30 cellular contexts compared by ENCODE assay signal in the genomic region with DNA sequence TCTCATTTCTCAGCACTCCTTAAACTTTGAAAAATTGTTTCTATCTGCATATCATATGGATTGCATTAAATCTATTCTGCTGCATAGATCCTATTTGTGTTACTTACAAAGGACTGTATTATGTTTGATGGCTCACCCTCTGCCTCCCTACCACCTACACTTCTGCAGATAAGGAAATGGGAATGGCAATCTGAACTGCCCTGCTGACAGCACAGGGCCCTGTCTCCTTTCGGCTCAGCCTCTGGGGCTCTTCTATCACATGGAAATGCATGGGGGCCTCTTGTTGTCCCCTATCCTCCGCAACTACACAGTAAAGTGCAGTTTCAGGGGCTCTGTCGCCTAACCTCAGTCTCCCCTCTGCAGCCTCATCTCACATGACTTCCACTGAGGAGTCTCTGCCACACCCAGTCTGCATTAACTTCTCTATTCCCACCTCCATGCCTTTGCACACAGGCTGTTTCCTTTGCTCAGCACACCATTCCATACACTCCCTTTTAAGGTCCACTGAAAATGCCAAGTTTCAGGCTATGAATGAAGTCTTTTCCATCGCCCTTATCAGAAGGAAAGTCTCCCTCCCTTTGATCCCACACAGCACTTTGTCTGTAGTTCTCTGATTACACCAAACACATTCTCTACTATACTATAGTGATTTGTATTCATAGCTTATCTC. TPM values are rescaled to one million over a fixed set of nuclear protein-coding genes. Genes with fewer than 3 reads are reported as not detected.
DNase-seq lines count a peak whose midpoint lies in the region; ATAC-seq, FAIRE-seq and TF ChIP-seq lines count a peak whose summit lies in the region.
"Had no signal": no experiment of that assay in that cellular context is flagged by ENCODE, and none has a peak within 500 bp of the region (broad histone marks: within the 10 kb centered on the region; RNA-seq: fewer than 3 reads in every experiment).

No MANE protein-coding gene starts in this region.

- H2BK12ac ChIP-seq in H1 (ENCODE audit: low read depth, low read length), result no peak overlapping the region

- peaks cover 0 to 1% of the 10 kb centered on the region in 2 experiments for H4K20me1 ChIP-seq in H1 (replicated peaks in 1 of 2; ENCODE audit: control insufficient read depth in 1 of 2, insufficient read depth in 2 of 2, low read length in 2 of 2)

- no peaks in the 10 kb centered on the region; the same call in 1 of the 2 replicates for H3K79me1 ChIP-seq in H1 (ENCODE audit: low read depth, low read length)

- no peak overlapping the region for H2AFZ ChIP-seq in H1 (ENCODE audit: low read length)

- no peak for TF ChIP-seq EP300 in H1 (IDR thresholded peaks at IDR 0.05; ENCODE audit: borderline replicate concordance in 1 of 2, low read depth in 2 of 2, low read length in 2 of 2)

- peaks cover 0 to 3% of the 10 kb centered on the region in 2 experiments; a peak in 1 of 4 replicates for H3K9me3 ChIP-seq in H1 (ENCODE audit: insufficient read depth in 2 of 2, low read depth in 1 of 2, low read length in 1 of 2)
- H3K9me3 ChIP-seq in neutrophil, result no peaks in the 10 kb centered on the region
- H3K9me3 ChIP-seq: A549, suprapubic skin had no signal

- CTCF ChIA-PET in H1 (lab: Charles Lee; ENCODE audit: partially characterized antibody), result interaction anchor here (1.4 to 1.6 kb wide), 2 partner anchors 72 to 128 kb away, joined by 4 to 5 read pairs; no protein-coding TSS in a partner anchor

- H3K18ac ChIP-seq in H1 (ENCODE audit: extremely low read depth, low read length), result no peak overlapping the region

- H3K14ac ChIP-seq in H1 (ENCODE audit: insufficient read length), result no peak overlapping the region

- H2BK120ac ChIP-seq in H1 (replicated peaks; ENCODE audit: low read depth, low read length), result no peak overlapping the region

- H3K36me3 ChIP-seq in H1 (ENCODE audit: control insufficient read depth in 2 of 4, insufficient read depth in 4 of 4, low read length in 3 of 4), result no peaks in the 10 kb centered on the region
- H3K36me3 ChIP-seq in neutrophil, result peaks cover 17% of the 10 kb centered on the region
- H3K36me3 ChIP-seq: suprapubic skin had no signal

- H4K91ac ChIP-seq in H1 (replicated peaks; ENCODE audit: insufficient read length, low read length), result no peak overlapping the region

- TF ChIP-seq CTCF in H1 (IDR thresholded peaks at IDR 0.05; ENCODE audit: control extremely low read depth in 1 of 3, insufficient read depth in 1 of 3, low read depth in 1 of 3, low read length in 3 of 3) (no peak), neutrophil (IDR thresholded peaks at IDR 0.05) (no peak)

- TF ChIP-seq POLR2A in H1 (IDR thresholded peaks at IDR 0.05; ENCODE audit: control extremely low read depth in 1 of 2, low read depth in 2 of 2, low read length in 2 of 2), result no peak

- H2BK20ac ChIP-seq in H1 (ENCODE audit: low read length), result no peak overlapping the region

- ATAC-seq in left ventricle myocardium superior (peak; percentile 51), GM21515 (IDR thresholded peaks at IDR 0.05; ENCODE audit: unreplicated experiment) (no peak), HG03045 (IDR thresholded peaks at IDR 0.05; ENCODE audit: unreplicated experiment) (no peak)
- ATAC-seq: A549; stimulated activated naive B cell treated with anti-CD40 and anti-IgM and Interleukin-4, amounts not matched to agents 10 μg/mL and 1 μg/mL and 100 μg/mL, for 72 hours had no signal

- no peak overlapping the region for H2BK5ac ChIP-seq in H1 (ENCODE audit: low read depth, low read length)

- H3K4me1 ChIP-seq in H1 (replicated peaks in 1 of 4; ENCODE audit: control insufficient read depth in 3 of 4, insufficient read depth in 4 of 4, low read length in 3 of 4) (no peaks in the 10 kb centered on the region; a peak in 1 of 7 replicates), neutrophil (ENCODE audit: control insufficient read depth in 1 of 2, insufficient read depth in 1 of 2, low read depth in 1 of 2, low read length in 1 of 2) (peaks cover 22 to 36% of the 10 kb centered on the region in 2 experiments)
- H3K4me1 ChIP-seq: A549 had no signal

- no peak for TF ChIP-seq RAD21 in H1 (IDR thresholded peaks at IDR 0.05 in 1 of 2, conservative IDR thresholded peaks at IDR 0.05 in 1 of 2; ENCODE audit: low read depth in 2 of 2, low read length in 2 of 2)

- H2AK5ac ChIP-seq in H1 (ENCODE audit: low read depth, low read length), result peak overlapping the region; percentile 72; the same call in 1 of the 2 replicates

- H3K23me2 ChIP-seq in H1 (ENCODE audit: low read depth, low read length), result no peaks in the 10 kb centered on the region

- WGBS in H1 (ENCODE audit: extremely low coverage in 1 of 2, insufficient coverage in 1 of 2, insufficient read length in 1 of 2, insufficient replicate concordance in 2 of 2, low coverage in 1 of 2, low lambda C conversion rate in 2 of 2, missing lambda C conversion rate in 1 of 2), 2 experiments, result 93% methylated on average over 4 of the region's 4 CpGs; no CpG with 5 or more reads in 1 of the 2 experiments

- H3K4me3 ChIP-seq in H1 (ENCODE audit: extremely low read depth in 1 of 4, insufficient read depth in 2 of 4, low read depth in 3 of 4, low read length in 4 of 4) (no peak overlapping the region), neutrophil (ENCODE audit: low read depth in 1 of 2, low read length in 1 of 2) (no peak overlapping the region)
- H3K4me3 ChIP-seq: A549, suprapubic skin had no signal

- FAIRE-seq in H1 (lab: Jason Lieb, UNC), result no peak
- FAIRE-seq: A549, colon, D721Med, islet of Langerhans, RCC 7860, urothelium cell line had no signal

- no peak overlapping the region for H4K8ac ChIP-seq in H1 (ENCODE audit: extremely low read depth, insufficient read depth, low read length)

- peaks cover 0 to 7% of the 10 kb centered on the region in 2 experiments; a peak in 2 of 4 replicates for H3K79me2 ChIP-seq in H1 (ENCODE audit: control insufficient read depth in 1 of 2, insufficient read depth in 2 of 2, low read length in 2 of 2)

- H3K27ac ChIP-seq in H1 (ENCODE audit: low read depth, low read length) (no peak overlapping the region), neutrophil (peak overlapping the region; percentile 44)
- H3K27ac ChIP-seq: A549, KMS-11, suprapubic skin had no signal

- no peak overlapping the region for H3K56ac ChIP-seq in H1 (replicated peaks; ENCODE audit: insufficient read length, low read depth, low read length)

- no peak overlapping the region for H4K5ac ChIP-seq in H1 (ENCODE audit: insufficient read length, low read depth, low read length)

- intact Hi-C loops in left ventricle myocardium superior (cut with micrococcal nuclease), result no loop called here
- intact Hi-C loops in cardiac septum (cut with DNase I), result loop anchor here (10.0 kb wide), 1 partner anchor 221 kb away; a partner anchor contains a TSS

- H3K23ac ChIP-seq in H1 (ENCODE audit: insufficient read length), result no peak overlapping the region

- H3K4me2 ChIP-seq in H1 (ENCODE audit: insufficient read depth in 1 of 2, low read depth in 2 of 2, low read length in 2 of 2), result no peak overlapping the region
- H3K4me2 ChIP-seq: A549, KMS-11 had no signal

- POLR2A ChIA-PET in H1 (lab: Charles Lee; ENCODE audit: partially characterized antibody), result no interaction called here

- DNase-seq in left ventricle myocardium superior (no peak), cardiac septum (ENCODE audit: low spot score) (no peak), H1 (ENCODE audit: low read depth in 1 of 2, low spot score in 2 of 2) (no peak), NCI-H2171 (lab: John Stamatoyannopoulos, UW) (no peak), occipital lobe (lab: John Stamatoyannopoulos, UW) (no peak)
- DNase-seq: activated B cell treated with CpG ODN at 0.5 μM for 24 hours; activated CD4-positive, alpha-beta T cell treated with anti-CD3 and anti-CD28 coated beads, Interleukin-2, amount 10 ng/mL, durations not matched to agents 7 days and 5 days; activated effector memory CD4-positive, alpha-beta T cell treated with anti-CD3 and anti-CD28 coated beads, Interleukin-2, amount 50 U/mL, for 16 hours; activated T-cell treated with anti-CD3 and anti-CD28 coated beads, Interleukin-2, amount 50 U/mL, for 24 hours; CD4-positive, CD25-positive, alpha-beta regulatory T cell; DND-41; effector CD4-positive, alpha-beta T cell; MM.1S; naive B cell; NCI-H2029 treated with DMSO at 0.1 percent for 48 hours; NCI-H526 treated with DMSO at 0.1 percent for 48 hours; nucleus accumbens; stimulated activated naive B cell treated with anti-CD40 and anti-IgM and Interleukin-4, amounts not matched to agents 10 μg/mL and 1 μg/mL and 100 μg/mL, for 72 hours; SW 1271 had no signal

- H3K4ac ChIP-seq in H1 (replicated peaks; ENCODE audit: insufficient read length, low read depth, low read length), result no peak overlapping the region

- no peak overlapping the region for H2BK15ac ChIP-seq in H1 (ENCODE audit: low read length)

- H3K9ac ChIP-seq in H1 (replicated peaks in 1 of 4; ENCODE audit: extremely low read depth in 1 of 4, low read depth in 3 of 4, low read length in 3 of 4), result no peak overlapping the region
- H3K9ac ChIP-seq: KMS-11 had no signal

- H3K27me3 ChIP-seq in H1 (replicated peaks in 1 of 4; ENCODE audit: control insufficient read depth in 3 of 4, extremely low read depth in 1 of 4, insufficient read depth in 3 of 4, low read length in 3 of 4), result no peaks in the 10 kb centered on the region
- H3K27me3 ChIP-seq in neutrophil, result no peaks in the 10 kb centered on the region
- H3K27me3 ChIP-seq: suprapubic skin had no signal

TF ChIP-seq in H1, 55 proteins besides CTCF, POLR2A, EP300 and RAD21 (continues in another document):
- TF ChIP-seq, protein P1, sequence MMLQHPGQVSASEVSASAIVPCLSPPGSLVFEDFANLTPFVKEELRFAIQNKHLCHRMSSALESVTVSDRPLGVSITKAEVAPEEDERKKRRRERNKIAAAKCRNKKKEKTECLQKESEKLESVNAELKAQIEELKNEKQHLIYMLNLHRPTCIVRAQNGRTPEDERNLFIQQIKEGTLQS (IDR thresholded peaks at IDR 0.05; ENCODE audit: insufficient read depth, low read depth, low read length), result no peak
- TF ChIP-seq SIN3A (conservative IDR thresholded peaks at IDR 0.05 in 1 of 2, IDR thresholded peaks at IDR 0.05 in 1 of 2; ENCODE audit: low read depth in 1 of 2, low read length in 2 of 2) (no peak), HDAC6 (IDR thresholded peaks at IDR 0.05; ENCODE audit: low read depth, low read length) (no peak), NANOG (IDR thresholded peaks at IDR 0.05; ENCODE audit: insufficient read depth, low read depth, low read length, poor library complexity, severe bottlenecking) (no peak), SIRT6 (IDR thresholded peaks at IDR 0.05; ENCODE audit: low read length) (no peak)

RNA-seq across cellular contexts. Expression of a gene that starts 12.5 kb away (rescaled TPM):
- total RNA-seq in left ventricle myocardium superior (21.9 TPM), cardiac septum (40.6 TPM), occipital lobe (40.6 TPM)
- 13.7 and 14.1 TPM in 2 replicates for total RNA-seq in H1 (2021; fragmentation: NEBNext Ultra II Directional; extraction: Animal tissue kit (Norgen Biotek cat#: 25700))
- 2.1 and 2.2 TPM in 2 replicates for polyA plus RNA-seq in H1 (2011; rRNA removed)
- 2.9 TPM for polyA plus RNA-seq in H1 (2011; cell fraction: cytosol; rRNA removed)
- 2.5 TPM for polyA plus RNA-seq in H1 (2011; cell fraction: nucleus; rRNA removed)
- 2.9 to 4.0 TPM (median 3.1 TPM) in 4 replicates for polyA plus RNA-seq in H1 (2012, experiment 1 of 2)
- 0.68 TPM for polyA plus RNA-seq in H1 (2012, experiment 2 of 2)
- polyA plus RNA-seq in H1 (2013, experiment 1 of 2), result 8.5 TPM
- polyA plus RNA-seq in H1 (2013, experiment 2 of 2), result 10.2 TPM
- 10.9 and 12.0 TPM in 2 replicates for polyA minus RNA-seq in H1 (2011; rRNA and poly(A)+ RNA removed)
- 9.8 TPM for polyA minus RNA-seq in H1 (2011; cell fraction: cytosol; rRNA and poly(A)+ RNA removed)
- polyA minus RNA-seq in H1 (2011; cell fraction: nucleus; rRNA and poly(A)+ RNA removed), result 10.0 TPM
